In the genomic region with DNA sequence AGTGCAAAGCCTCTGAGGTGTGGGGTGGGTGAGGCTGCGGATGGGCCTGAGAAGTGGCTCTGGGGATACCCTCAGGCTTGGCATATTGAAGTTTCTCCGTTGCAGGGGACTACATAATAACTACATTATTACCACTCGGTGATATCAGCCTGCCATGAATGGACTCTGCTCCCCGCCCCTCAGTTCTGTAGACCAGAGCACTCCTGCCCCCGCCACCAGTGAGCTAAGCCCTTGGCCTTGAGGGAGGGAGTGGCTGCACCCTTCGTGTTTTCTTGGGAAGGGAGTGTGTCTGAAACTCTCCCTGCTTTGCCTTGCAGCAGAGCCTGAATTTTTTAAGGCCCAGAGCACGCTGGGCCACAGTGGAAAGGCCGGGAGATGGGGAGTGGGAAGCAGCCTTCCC, we compare ENCODE assay signal across 8 cellular contexts. TPM values are rescaled to one million over a fixed set of nuclear protein-coding genes. Genes with fewer than 3 reads are reported as not detected.
DNase-seq lines count a peak whose midpoint lies in the region; ATAC-seq and TF ChIP-seq lines count a peak whose summit lies in the region.

No MANE protein-coding gene starts in this region.

- peaks cover 22 to 23% of the 10 kb centered on the region in 2 experiments; a peak in 3 of 4 replicates for H3K4me1 ChIP-seq in SK-N-SH (ENCODE audit: control insufficient read depth in 1 of 2, insufficient read depth in 2 of 2, low read depth in 1 of 2, low read length in 1 of 2)
- H3K4me1 ChIP-seq in stomach, result peaks cover 54 to 79% (median 64%) of the 10 kb centered on the region in 4 donors

- no peak for ATAC-seq in SK-N-SH treated with all-trans-retinoic acid at 6 μM for 48 hours
- ATAC-seq in GM19328 (IDR thresholded peaks at IDR 0.05; ENCODE audit: unreplicated experiment), result no peak

- no peak overlapping the region for H2AFZ ChIP-seq in SK-N-SH (ENCODE audit: low read depth)

- no peaks in the 10 kb centered on the region for H3K36me3 ChIP-seq in SK-N-SH (replicated peaks in 1 of 2; ENCODE audit: control insufficient read depth in 1 of 2, insufficient read depth in 2 of 2, low read length in 1 of 2)
- H3K36me3 ChIP-seq in stomach, result no peaks in the 10 kb centered on the region

- H3K9ac ChIP-seq in SK-N-SH, result no peak overlapping the region; the same call in 1 of the 2 replicates

- CTCF ChIA-PET in SK-N-SH (lab: Yijun Ruan, JAX), result interaction anchor here (1.0 to 5.9 kb wide), 6 partner anchors 30 to 185 kb away, joined by 3 to 86 read pairs (median 5); a partner anchor contains a TSS

- TF ChIP-seq CTCF in SK-N-SH (IDR thresholded peaks at IDR 0.05) (no peak), stomach (IDR thresholded peaks at IDR 0.05) (no peak)

- no peaks in the 10 kb centered on the region for H3K9me2 ChIP-seq in SK-N-SH

- WGBS in SK-N-SH (ENCODE audit: low lambda C conversion rate), result 80% methylated on average over 8 of the region's 8 CpGs
- 12 to 29% (median 23%) methylated on average over 8 of the region's 8 CpGs for WGBS in stomach, 5 donors

- DNase-seq in SK-N-SH, result peak; percentile 11
- peak; percentile 29 for DNase-seq in activated CD8-positive, alpha-beta memory T cell treated with anti-CD3 and anti-CD28 coated beads, Interleukin-2, amount 50 U/mL, for 4 hours
- DNase-seq in stomach, result peak; percentile 34
- DNase-seq in NCI-H2196 treated with DMSO at 0.1 percent for 48 hours (lab: John Stamatoyannopoulos, UW; ENCODE audit: unreplicated experiment), result no peak
- DNase-seq in NCI-H1694 treated with DMSO at 0.1 percent for 48 hours (lab: John Stamatoyannopoulos, UW), result no peak

- no peaks in the 10 kb centered on the region for H3K9me3 ChIP-seq in SK-N-SH
- no peaks in the 10 kb centered on the region for H3K9me3 ChIP-seq in iPS-18c (ENCODE audit: control insufficient read depth, insufficient read depth, low read length)
- H3K9me3 ChIP-seq in stomach, result no peaks in the 10 kb centered on the region

- POLR2A ChIA-PET in SK-N-SH (lab: Yijun Ruan, JAX), result no interaction called here

- peak overlapping the region in 1 of 2 experiments; percentile 82; a peak in 1 of 4 replicates for H3K4me3 ChIP-seq in SK-N-SH (ENCODE audit: low read depth in 2 of 2, low read length in 1 of 2)
- H3K4me3 ChIP-seq in iPS-18c (ENCODE audit: insufficient read depth, low read depth, low read length), result peak overlapping the region; percentile 78
- H3K4me3 ChIP-seq in stomach, result peak overlapping the region; percentile 63 to 89 (median 69)

- peak overlapping the region; percentile 92 for H3K4me2 ChIP-seq in SK-N-SH

- H3K27ac ChIP-seq in SK-N-SH (ENCODE audit: low read depth in 2 of 2, low read length in 1 of 2), result peak overlapping the region in 1 of 2 experiments; percentile 77; a peak in 1 of 4 replicates
- H3K27ac ChIP-seq in stomach, result peak overlapping the region; percentile 94 to 99 (median 96)

- intact Hi-C loops in stomach (cut with DNase I; ENCODE audit: low total_unique reads), result loop anchor here (10.0 kb wide), 1 partner anchor 47 kb away; no protein-coding TSS in a partner anchor

- no peaks in the 10 kb centered on the region for H4K20me1 ChIP-seq in SK-N-SH (ENCODE audit: insufficient read depth)

- H3K79me2 ChIP-seq in SK-N-SH (ENCODE audit: insufficient read depth), result peaks cover 58% of the 10 kb centered on the region

- TF ChIP-seq POLR2A in stomach (IDR thresholded peaks at IDR 0.05), result no peak

- TF ChIP-seq EP300 in SK-N-SH (IDR thresholded peaks at IDR 0.05; ENCODE audit: borderline replicate concordance in 1 of 2, low read depth in 1 of 2, low read length in 1 of 2) (no peak), stomach (IDR thresholded peaks at IDR 0.05) (no peak)

- H3K27me3 ChIP-seq in SK-N-SH (ENCODE audit: insufficient read depth) (no peaks in the 10 kb centered on the region), stomach (no peaks in the 10 kb centered on the region)

- peaks cover 9% of the 10 kb centered on the region for H3F3A ChIP-seq in SK-N-SH (replicated peaks; ENCODE audit: insufficient read depth)

- TF ChIP-seq RAD21 in SK-N-SH (IDR thresholded peaks at IDR 0.05; ENCODE audit: low read length), result no peak

TF ChIP-seq in SK-N-SH, 30 proteins besides CTCF, POLR2A, EP300 and RAD21 (continues in another document):
- no peak for TF ChIP-seq SMC3 (IDR thresholded peaks at IDR 0.05; ENCODE audit: low read depth, low read length)
- no peak for TF ChIP-seq GATA2 (CRISPR knock-in tag; IDR thresholded peaks at IDR 0.05)
- TF ChIP-seq POLR2AphosphoS5 (IDR thresholded peaks at IDR 0.05; ENCODE audit: low read depth, low read length), result no peak
- no peak for TF ChIP-seq GABPA (IDR thresholded peaks at IDR 0.05; ENCODE audit: low read depth)
- TF ChIP-seq TEAD4 (IDR thresholded peaks at IDR 0.05; ENCODE audit: borderline replicate concordance, insufficient read depth), result no peak
- TF ChIP-seq NRF1 (IDR thresholded peaks at IDR 0.05; ENCODE audit: low read depth, low read length), result no peak
- no peak for TF ChIP-seq RFX5 (IDR thresholded peaks at IDR 0.05; ENCODE audit: low read length)
- TF ChIP-seq TAF1 (IDR thresholded peaks at IDR 0.05; ENCODE audit: borderline replicate concordance, low read depth, low read length), result no peak
- TF ChIP-seq RCOR1 (IDR thresholded peaks at IDR 0.05; ENCODE audit: low read length), result no peak
- no peak for TF ChIP-seq TCF12 (IDR thresholded peaks at IDR 0.05)
- TF ChIP-seq, protein P1, sequence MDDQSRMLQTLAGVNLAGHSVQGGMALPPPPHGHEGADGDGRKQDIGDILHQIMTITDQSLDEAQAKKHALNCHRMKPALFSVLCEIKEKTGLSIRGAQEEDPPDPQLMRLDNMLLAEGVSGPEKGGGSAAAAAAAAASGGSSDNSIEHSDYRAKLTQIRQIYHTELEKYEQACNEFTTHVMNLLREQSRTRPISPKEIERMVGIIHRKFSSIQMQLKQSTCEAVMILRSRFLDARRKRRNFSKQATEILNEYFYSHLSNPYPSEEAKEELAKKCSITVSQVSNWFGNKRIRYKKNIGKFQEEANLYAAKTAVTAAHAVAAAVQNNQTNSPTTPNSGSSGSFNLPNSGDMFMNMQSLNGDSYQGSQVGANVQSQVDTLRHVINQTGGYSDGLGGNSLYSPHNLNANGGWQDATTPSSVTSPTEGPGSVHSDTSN (IDR thresholded peaks at IDR 0.05), result no peak
- no peak for TF ChIP-seq CHD2 (IDR thresholded peaks at IDR 0.05; ENCODE audit: low read length, partially characterized antibody)

TF ChIP-seq in SK-N-SH treated with all-trans-retinoic acid at 6 μM for 48 hours, 23 proteins besides CTCF, POLR2A, EP300 and RAD21 (continues in another document):
- TF ChIP-seq, protein P2, sequence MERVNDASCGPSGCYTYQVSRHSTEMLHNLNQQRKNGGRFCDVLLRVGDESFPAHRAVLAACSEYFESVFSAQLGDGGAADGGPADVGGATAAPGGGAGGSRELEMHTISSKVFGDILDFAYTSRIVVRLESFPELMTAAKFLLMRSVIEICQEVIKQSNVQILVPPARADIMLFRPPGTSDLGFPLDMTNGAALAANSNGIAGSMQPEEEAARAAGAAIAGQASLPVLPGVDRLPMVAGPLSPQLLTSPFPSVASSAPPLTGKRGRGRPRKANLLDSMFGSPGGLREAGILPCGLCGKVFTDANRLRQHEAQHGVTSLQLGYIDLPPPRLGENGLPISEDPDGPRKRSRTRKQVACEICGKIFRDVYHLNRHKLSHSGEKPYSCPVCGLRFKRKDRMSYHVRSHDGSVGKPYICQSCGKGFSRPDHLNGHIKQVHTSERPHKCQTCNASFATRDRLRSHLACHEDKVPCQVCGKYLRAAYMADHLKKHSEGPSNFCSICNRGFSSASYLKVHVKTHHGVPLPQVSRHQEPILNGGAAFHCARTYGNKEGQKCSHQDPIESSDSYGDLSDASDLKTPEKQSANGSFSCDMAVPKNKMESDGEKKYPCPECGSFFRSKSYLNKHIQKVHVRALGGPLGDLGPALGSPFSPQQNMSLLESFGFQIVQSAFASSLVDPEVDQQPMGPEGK (CRISPR knock-in tag; IDR thresholded peaks at IDR 0.05; ENCODE audit: borderline replicate concordance), result no peak
- TF ChIP-seq ARNTL (CRISPR knock-in tag; IDR thresholded peaks at IDR 0.05; ENCODE audit: borderline replicate concordance, low read depth) (no peak), ISL1 (CRISPR knock-in tag; IDR thresholded peaks at IDR 0.05) (no peak), ZFP3 (CRISPR knock-in tag; IDR thresholded peaks at IDR 0.05) (no peak), TOX (CRISPR knock-in tag; IDR thresholded peaks at IDR 0.05; ENCODE audit: borderline replicate concordance) (no peak), GLIS3 (CRISPR knock-in tag; IDR thresholded peaks at IDR 0.05) (no peak)

RNA-seq across cellular contexts. Expression of a gene that starts 1.7 kb away (rescaled TPM):
- polyA plus RNA-seq in SK-N-SH (2012; rRNA removed) (13.2 and 16.6 TPM in 2 replicates), stomach (10 to 100 TPM in 1 of 3 donors, 1 to 10 TPM in 2; 5.5 to 13.7 (median 9.3) TPM)
- polyA plus RNA-seq in SK-N-SH (2012; cell fraction: cytosol; rRNA removed), result 6.8 and 12.5 TPM in 2 replicates
- 6.0 and 6.1 TPM in 2 replicates for polyA plus RNA-seq in SK-N-SH (2012; cell fraction: nucleus; rRNA removed)
- total RNA-seq in stomach, result 10 to 100 TPM in 2 of 5 donors, 1 to 10 TPM in 2, under 1 TPM in 1; 0.45 to 37.9 (median 7.9) TPM

RNA-seq across cellular contexts. Expression of a gene that starts 41.4 kb away (rescaled TPM):
- 2.4 and 2.7 TPM in 2 replicates for polyA plus RNA-seq in SK-N-SH (2012; rRNA removed)
- polyA plus RNA-seq in SK-N-SH (2012; cell fraction: cytosol; rRNA removed), result 2.3 and 3.0 TPM in 2 replicates
- polyA plus RNA-seq in SK-N-SH (2012; cell fraction: nucleus; rRNA removed), result 1.8 TPM in 2 replicates
- total RNA-seq in stomach, result under 1 TPM in 2 of 5 donors, not detected in 3; under 0.01 to 0.55 TPM
- polyA plus RNA-seq in stomach, result under 1 TPM; 0.20 to 0.87 (median 0.46) TPM

RNA-seq across cellular contexts. Expression of a gene that starts 47.2 kb away (rescaled TPM):
- 9.6 and 11.5 TPM in 2 replicates for polyA plus RNA-seq in SK-N-SH (2012; rRNA removed)
- 8.2 and 11.0 TPM in 2 replicates for polyA plus RNA-seq in SK-N-SH (2012; cell fraction: cytosol; rRNA removed)
- 25.9 and 32.9 TPM in 2 replicates for polyA plus RNA-seq in SK-N-SH (2012; cell fraction: nucleus; rRNA removed)
- total RNA-seq in stomach, result 10 to 100 TPM in 4 of 5 donors, 1 to 10 TPM in 1; 5.8 to 72.8 (median 17.1) TPM
- 1 to 10 TPM; 7.8 to 9.0 (median 8.0) TPM for polyA plus RNA-seq in stomach

Comparison
In these comparisons a context has a peak if more than half of its experiments do, and no peak if none do; other contexts are left out.
1. DNase-seq: peak in SK-N-SH (single experiment), activated CD8-positive, alpha-beta memory T cell treated with anti-CD3 and anti-CD28 coated beads, Interleukin-2, amount 50 U/mL, for 4 hours (single experiment) and stomach (single experiment); none in NCI-H2196 treated with DMSO at 0.1 percent for 48 hours (single experiment) and NCI-H1694 treated with DMSO at 0.1 percent for 48 hours (single experiment).